Comparison of ENCODE assay signal across 1 cellular context in genomic region chr1:71045463-71046028, GRCh38.
TF ChIP-seq lines count a peak whose summit lies in the region.

No MANE protein-coding gene starts in this region.

TF ChIP-seq in K562, 482 proteins besides CTCF, POLR2A, EP300 and RAD21:
- TF ChIP-seq PHF8 (IDR thresholded peaks at IDR 0.05; ENCODE audit: borderline replicate concordance, low read length) (peak; percentile 16; the same call in 1 of the 2 replicates), PRMT5 (CRISPR knock-in tag; IDR thresholded peaks at IDR 0.05) (no peak), ETV1 (tag; conservative IDR thresholded peaks at IDR 0.05; ENCODE audit: low read depth) (peak; percentile 53), NBN (IDR thresholded peaks at IDR 0.05; ENCODE audit: low read depth) (0 out of 2 replicates have a peak, but pooled peaks have one; percentile 28), ZNF766 (CRISPR knock-in tag; conservative IDR thresholded peaks at IDR 0.05) (peak; percentile 93), TOE1 (IDR thresholded peaks at IDR 0.05; ENCODE audit: borderline replicate concordance) (0 out of 2 replicates have a peak, but pooled peaks have one; percentile 18), TOE1 (CRISPR knock-in tag; IDR thresholded peaks at IDR 0.05; ENCODE audit: borderline replicate concordance, low read depth) (no peak), ELF1 (tag; IDR thresholded peaks at IDR 0.05) (peak; percentile 38; the same call in 1 of the 2 replicates), TEAD2 (tag; IDR thresholded peaks at IDR 0.05) (no peak), TAF1 (IDR thresholded peaks at IDR 0.05; ENCODE audit: control insufficient read depth, extremely low read depth, insufficient read depth, low read length, severe bottlenecking) (peak; percentile 42), MTA3 (IDR thresholded peaks at IDR 0.05; ENCODE audit: borderline replicate concordance) (peak; percentile 48), KDM5B (IDR thresholded peaks at IDR 0.05; ENCODE audit: insufficient replicate concordance, low read depth, low read length) (peak; percentile 23), UBTF (IDR thresholded peaks at IDR 0.05; ENCODE audit: borderline replicate concordance in 1 of 2, low read depth in 2 of 2, low read length in 2 of 2) (peak in 1 of 2 experiments; percentile 58; a peak in 1 of 4 replicates), YY1 (IDR thresholded peaks at IDR 0.05; ENCODE audit: borderline replicate concordance in 1 of 3, control insufficient read depth in 1 of 3, extremely low read depth in 1 of 3, insufficient read depth in 3 of 3, insufficient read length in 1 of 3, insufficient replicate concordance in 2 of 3, low read depth in 1 of 3, low read length in 2 of 3) (peak in 1 of 3 experiments; percentile 14), ZNF407 (IDR thresholded peaks at IDR 0.05; ENCODE audit: low read depth) (peak; percentile 88), BRF2 (IDR thresholded peaks at IDR 0.05; ENCODE audit: borderline replicate concordance, insufficient read depth, insufficient read length) (no peak), SIRT6 (IDR thresholded peaks at IDR 0.05; ENCODE audit: low read depth, low read length) (no peak), TAF7 (tag; IDR thresholded peaks at IDR 0.05) (peak; percentile 16; the same call in 1 of the 2 replicates), ZNF76 (CRISPR knock-in tag; IDR thresholded peaks at IDR 0.05; ENCODE audit: borderline replicate concordance) (no peak), SAP30 (IDR thresholded peaks at IDR 0.05; ENCODE audit: borderline replicate concordance, insufficient read depth, low read depth, low read length, poor library complexity, severe bottlenecking) (peak; percentile 32), RBBP5 (IDR thresholded peaks at IDR 0.05; ENCODE audit: borderline replicate concordance, insufficient read depth, low read length, poor library complexity, severe bottlenecking) (peak; percentile 45)
- TF ChIP-seq, protein P1, sequence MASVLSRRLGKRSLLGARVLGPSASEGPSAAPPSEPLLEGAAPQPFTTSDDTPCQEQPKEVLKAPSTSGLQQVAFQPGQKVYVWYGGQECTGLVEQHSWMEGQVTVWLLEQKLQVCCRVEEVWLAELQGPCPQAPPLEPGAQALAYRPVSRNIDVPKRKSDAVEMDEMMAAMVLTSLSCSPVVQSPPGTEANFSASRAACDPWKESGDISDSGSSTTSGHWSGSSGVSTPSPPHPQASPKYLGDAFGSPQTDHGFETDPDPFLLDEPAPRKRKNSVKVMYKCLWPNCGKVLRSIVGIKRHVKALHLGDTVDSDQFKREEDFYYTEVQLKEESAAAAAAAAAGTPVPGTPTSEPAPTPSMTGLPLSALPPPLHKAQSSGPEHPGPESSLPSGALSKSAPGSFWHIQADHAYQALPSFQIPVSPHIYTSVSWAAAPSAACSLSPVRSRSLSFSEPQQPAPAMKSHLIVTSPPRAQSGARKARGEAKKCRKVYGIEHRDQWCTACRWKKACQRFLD (CRISPR knock-in tag; IDR thresholded peaks at IDR 0.05): no peak
